In genomic region chr10:53403688-53404087, GRCh38 we compare ENCODE assay signal across 11 cellular contexts.
DNase-seq lines count a peak whose midpoint lies in the region; ATAC-seq and TF ChIP-seq lines count a peak whose summit lies in the region.
"Had no signal": no experiment of that assay in that cellular context is flagged by ENCODE, and none has a peak within 500 bp of the region (broad histone marks: within the 10 kb centered on the region; RNA-seq: fewer than 3 reads in every experiment).

No MANE protein-coding gene starts in this region.

- H3K9me3 ChIP-seq in psoas muscle = no peaks in the 10 kb centered on the region
- H3K9me3 ChIP-seq: ascending aorta had no signal

- H3K4me2 ChIP-seq in GM23338 = no peak overlapping the region

- H3K4me1 ChIP-seq in GM23338 (ENCODE audit: insufficient read depth) (peaks cover 7% of the 10 kb centered on the region; the same call in 1 of the 2 replicates), psoas muscle (no peaks in the 10 kb centered on the region)
- H3K4me1 ChIP-seq: ascending aorta had no signal

- H3K4me3 Mint-ChIP-seq in GM23338 = no peak overlapping the region

- no peaks in the 10 kb centered on the region for H4K20me1 ChIP-seq in GM23338 (replicated peaks; ENCODE audit: insufficient read depth)

- H3F3A ChIP-seq in GM23338 (replicated peaks; ENCODE audit: low read depth) = no peaks in the 10 kb centered on the region

- peaks cover 10% of the 10 kb centered on the region for H3K9me3 Mint-ChIP-seq in GM23338

- H3K4me3 ChIP-seq in GM23338 (no peak overlapping the region), psoas muscle (no peak overlapping the region)
- H3K4me3 ChIP-seq: ascending aorta had no signal

- H3K27ac ChIP-seq in GM23338 (ENCODE audit: low read depth) = no peak overlapping the region
- no peak overlapping the region for H3K27ac ChIP-seq in psoas muscle
- H3K27ac ChIP-seq: ascending aorta had no signal

- no peak overlapping the region for H2AFZ ChIP-seq in GM23338

- intact Hi-C loops in psoas muscle (cut with DNase I) = no loop called here

- H3K27me3 ChIP-seq in GM23338 (ENCODE audit: insufficient read depth) (no peaks in the 10 kb centered on the region), psoas muscle (ENCODE audit: insufficient read depth in 3 of 3, low read length in 2 of 3) (no peaks in the 10 kb centered on the region)
- H3K27me3 ChIP-seq: ascending aorta had no signal

- H3K36me3 ChIP-seq in GM23338 (ENCODE audit: insufficient read depth) (no peaks in the 10 kb centered on the region), psoas muscle (ENCODE audit: insufficient read depth in 1 of 2, low read depth in 1 of 2) (no peaks in the 10 kb centered on the region)
- H3K36me3 ChIP-seq: ascending aorta had no signal

- H3K27ac Mint-ChIP-seq in GM23338 = 0 out of 2 replicates have a peak overlapping the region, but pooled peaks have one; percentile 7

- WGBS in psoas muscle, 3 donors = 6 to 10% (median 7%) methylated on average over 4 of the region's 4 CpGs

- no peaks in the 10 kb centered on the region for H3K79me2 ChIP-seq in GM23338 (replicated peaks; ENCODE audit: insufficient read depth)

- peaks cover 12% of the 10 kb centered on the region for H3K36me3 Mint-ChIP-seq in GM23338 (ENCODE audit: low read depth)

- TF ChIP-seq CTCF in GM23338 (conservative IDR thresholded peaks at IDR 0.05; ENCODE audit: low read depth in 2 of 2) (no peak), psoas muscle (IDR thresholded peaks at IDR 0.05) (no peak)

- peaks cover 7% of the 10 kb centered on the region for H3K27me3 Mint-ChIP-seq in GM23338 (ENCODE audit: insufficient read depth, low read depth, poor library complexity)

- H3K9me2 ChIP-seq in GM23338 (ENCODE audit: insufficient read depth) = no peaks in the 10 kb centered on the region; the same call in 1 of the 2 replicates

- DNase-seq in GM23338 (ENCODE audit: low spot score) (no peak), SHP77 treated with DMSO at 0.1 percent for 48 hours (lab: John Stamatoyannopoulos, UW) (peak; percentile 54), glomerular visceral epithelial cell (ENCODE audit: extremely low spot score) (peak; percentile 60), psoas muscle (peak; percentile 41 to 78), RKO (ENCODE audit: low spot score) (no peak), foreskin melanocyte (no peak), iPS-NIHi11 (ENCODE audit: low spot score) (no peak)
- DNase-seq in activated T-cell treated with anti-CD3 and anti-CD28 coated beads, Interleukin-2, amount 50 U/mL, for 48 hours = no peak
- DNase-seq: DMS79 treated with DMSO at 0.1 percent for 48 hours, KG1 had no signal

- H3K4me1 Mint-ChIP-seq in GM23338 = peaks cover 7% of the 10 kb centered on the region

- ATAC-seq in GM23338 (no peak), psoas muscle (peak; percentile 84 to 99 (median 96))

TF ChIP-seq in GM23338, 12 proteins besides CTCF, POLR2A, EP300 and RAD21 (continues in another document):
- TF ChIP-seq CREB1 (CRISPR knock-in tag; IDR thresholded peaks at IDR 0.05; ENCODE audit: low read depth) (no peak), EZH2phosphoT487 (IDR thresholded peaks at IDR 0.05; ENCODE audit: unreplicated experiment) (no peak), ETS1 (IDR thresholded peaks at IDR 0.05) (no peak), ZNF462 (CRISPR knock-in tag; IDR thresholded peaks at IDR 0.05) (no peak), POLR2AphosphoS5 (IDR thresholded peaks at IDR 0.05; ENCODE audit: low read depth) (no peak), ZNF331 (CRISPR knock-in tag; IDR thresholded peaks at IDR 0.05; ENCODE audit: low read depth) (no peak), REST (IDR thresholded peaks at IDR 0.05; ENCODE audit: unreplicated experiment) (no peak), ZNF114 (CRISPR knock-in tag; IDR thresholded peaks at IDR 0.05) (no peak)

Comparison
In these comparisons a context has a peak if more than half of its experiments do, and no peak if none do; other contexts are left out.
1. DNase-seq: peak in SHP77 treated with DMSO at 0.1 percent for 48 hours (single experiment), glomerular visceral epithelial cell (single experiment) and psoas muscle (2 of 2); none in GM23338 (single experiment), RKO (single experiment), activated T-cell treated with anti-CD3 and anti-CD28 coated beads, Interleukin-2, amount 50 U/mL, for 48 hours (0 of 2), foreskin melanocyte (single experiment) and iPS-NIHi11 (single experiment).